Comparison of ENCODE assay signal across 8 cellular contexts in the genomic region with DNA sequence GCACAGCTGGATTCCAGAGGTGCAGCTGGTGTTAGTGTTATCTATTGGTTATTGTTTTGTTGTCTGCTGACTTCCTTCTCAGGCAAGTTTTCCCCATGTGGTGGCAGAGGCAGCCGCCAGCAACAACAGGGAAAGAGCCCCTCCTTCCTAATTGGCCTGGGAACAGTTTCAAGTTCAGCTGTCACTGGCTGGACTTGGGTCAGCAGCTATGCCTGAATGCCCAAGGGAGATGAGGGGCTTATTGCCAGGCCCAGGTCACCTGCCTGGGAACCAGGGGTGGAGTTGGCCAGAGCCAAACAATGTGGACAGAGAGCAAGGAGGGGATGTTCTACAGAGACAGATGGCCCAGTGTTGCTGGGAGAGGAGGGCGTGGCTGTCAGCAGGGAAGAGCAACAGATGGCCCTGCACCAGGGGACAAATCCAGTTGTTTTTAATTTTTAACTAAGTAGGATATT. TPM values are rescaled to one million over a fixed set of nuclear protein-coding genes. Genes with fewer than 3 reads are reported as not detected.
DNase-seq lines count a peak whose midpoint lies in the region; ATAC-seq and TF ChIP-seq lines count a peak whose summit lies in the region.

No MANE protein-coding gene starts in this region.

- H3K36me3 Mint-ChIP-seq in CD4-positive, alpha-beta T cell (ENCODE audit: low read depth), result peaks cover 38% of the 10 kb centered on the region
- H3K36me3 Mint-ChIP-seq in mesothelial cell of epicardium, result peaks cover 4% of the 10 kb centered on the region

- DNase-seq in CD4-positive, alpha-beta T cell, result no peak
- DNase-seq in NCI-H2227 treated with DMSO at 0.1 percent for 48 hours (lab: John Stamatoyannopoulos, UW) (peak; percentile 35), colonic mucosa (peak; percentile 72), mesothelial cell of epicardium (ENCODE audit: low spot score in 2 of 2, unreplicated experiment in 2 of 2) (no peak), vagina (ENCODE audit: extremely low spot score in 2 of 2) (peak in 1 of 2 donors; percentile 94), germinal center (ENCODE audit: low spot score) (no peak), ACHN (no peak)

- H3K36me3 ChIP-seq in colonic mucosa, result no peaks in the 10 kb centered on the region
- peaks cover 0 to 1% of the 10 kb centered on the region in 2 donors for H3K36me3 ChIP-seq in vagina

- POLR2A ChIA-PET in CD4-positive, alpha-beta T cell (lab: Charles Lee), result interaction anchor here (0.8 to 0.9 kb wide), 2 partner anchors 26 to 37 kb away, joined by 3 read pairs; no protein-coding TSS in a partner anchor

- no peaks in the 10 kb centered on the region for H3K27me3 Mint-ChIP-seq in CD4-positive, alpha-beta T cell
- no peaks in the 10 kb centered on the region for H3K27me3 Mint-ChIP-seq in mesothelial cell of epicardium (ENCODE audit: low read depth)

- no peaks in the 10 kb centered on the region for H3K27me3 ChIP-seq in CD4-positive, alpha-beta T cell (ENCODE audit: control insufficient read depth, insufficient read depth, low read length)
- no peaks in the 10 kb centered on the region for H3K27me3 ChIP-seq in colonic mucosa
- no peaks in the 10 kb centered on the region for H3K27me3 ChIP-seq in vagina

- peak overlapping the region; percentile 90 for H3K27ac Mint-ChIP-seq in CD4-positive, alpha-beta T cell
- peak overlapping the region; percentile 57 for H3K27ac Mint-ChIP-seq in mesothelial cell of epicardium

- no peak for ATAC-seq in CD4-positive, alpha-beta T cell (ENCODE audit: poor library complexity)
- no peak for ATAC-seq in HG02938 (IDR thresholded peaks at IDR 0.05; ENCODE audit: unreplicated experiment)

- no peaks in the 10 kb centered on the region for H3K9me3 Mint-ChIP-seq in CD4-positive, alpha-beta T cell
- H3K9me3 Mint-ChIP-seq in mesothelial cell of epicardium, result peaks cover 6% of the 10 kb centered on the region

- H3K9ac ChIP-seq in colonic mucosa (ENCODE audit: low read depth in 2 of 2, low read length in 2 of 2), result no peak overlapping the region

- no peak for TF ChIP-seq POLR2A in vagina (IDR thresholded peaks at IDR 0.05)

- peaks cover 42% of the 10 kb centered on the region for H3K4me1 Mint-ChIP-seq in CD4-positive, alpha-beta T cell (ENCODE audit: low read depth)
- peaks cover 20% of the 10 kb centered on the region for H3K4me1 Mint-ChIP-seq in mesothelial cell of epicardium

- in situ Hi-C loops in ACHN (cut with HindIII; ENCODE audit: low pct_ligation_motif_present, low pct_unique_long_range_greater_than_20kb, low sequenced_read_pairs), result no loop called here

- CTCF ChIA-PET in CD4-positive, alpha-beta T cell (lab: Charles Lee), result no interaction called here

- intact Hi-C loops in CD4-positive, alpha-beta T cell (cut with DNase I, micrococcal nuclease), result no loop called here
- intact Hi-C loops in colonic mucosa (cut with DNase I) (no loop called here), vagina (cut with DNase I) (no loop called here)

- no peak overlapping the region for H3K4me3 Mint-ChIP-seq in CD4-positive, alpha-beta T cell
- H3K4me3 Mint-ChIP-seq in mesothelial cell of epicardium, result no peak overlapping the region

- H3K4me1 ChIP-seq in colonic mucosa (peaks cover 6% of the 10 kb centered on the region), vagina (peaks cover 44% of the 10 kb centered on the region)

- H3K4me3 ChIP-seq in colonic mucosa (no peak overlapping the region), vagina (no peak overlapping the region)

- H3K27ac ChIP-seq in CD4-positive, alpha-beta T cell (ENCODE audit: low read depth, low read length), result no peak overlapping the region
- H3K27ac ChIP-seq in colonic mucosa (peak overlapping the region; percentile 60), vagina (peak overlapping the region; percentile 71)

- H3K9me3 ChIP-seq in CD4-positive, alpha-beta T cell (ENCODE audit: control insufficient read depth, low read length), result peaks cover 2% of the 10 kb centered on the region
- H3K9me3 ChIP-seq in colonic mucosa, result no peaks in the 10 kb centered on the region
- H3K9me3 ChIP-seq in vagina, result no peaks in the 10 kb centered on the region

- no peak for TF ChIP-seq CTCF in CD4-positive, alpha-beta T cell (IDR thresholded peaks at IDR 0.05)
- TF ChIP-seq CTCF in colonic mucosa (IDR thresholded peaks at IDR 0.05), result no peak
- TF ChIP-seq CTCF in mesothelial cell of epicardium (IDR thresholded peaks at IDR 0.05; ENCODE audit: unreplicated experiment), result no peak
- TF ChIP-seq CTCF in vagina (IDR thresholded peaks at IDR 0.05), result no peak

RNA-seq across cellular contexts. Expression of gene TPCN1, which starts 38.3 kb away (rescaled TPM):
- total RNA-seq in CD4-positive, alpha-beta T cell, result 10 to 100 TPM; 52.4 to 59.7 TPM
- 10 to 100 TPM; 55.5 to 85.6 TPM for total RNA-seq in colonic mucosa
- total RNA-seq in mesothelial cell of epicardium, result 40.0 to 46.0 TPM (median 42.7 TPM) in 3 replicates
- 39.5 TPM for total RNA-seq in vagina

Comparison
In these comparisons a context has a peak if more than half of its experiments do, and no peak if none do; other contexts are left out.
1. DNase-seq: peak in NCI-H2227 treated with DMSO at 0.1 percent for 48 hours (single experiment) and colonic mucosa (single experiment); none in CD4-positive, alpha-beta T cell (0 of 10), mesothelial cell of epicardium (0 of 2), germinal center (single experiment) and ACHN (single experiment).